ENCODE assay signal across 8 cellular contexts in the genomic region with DNA sequence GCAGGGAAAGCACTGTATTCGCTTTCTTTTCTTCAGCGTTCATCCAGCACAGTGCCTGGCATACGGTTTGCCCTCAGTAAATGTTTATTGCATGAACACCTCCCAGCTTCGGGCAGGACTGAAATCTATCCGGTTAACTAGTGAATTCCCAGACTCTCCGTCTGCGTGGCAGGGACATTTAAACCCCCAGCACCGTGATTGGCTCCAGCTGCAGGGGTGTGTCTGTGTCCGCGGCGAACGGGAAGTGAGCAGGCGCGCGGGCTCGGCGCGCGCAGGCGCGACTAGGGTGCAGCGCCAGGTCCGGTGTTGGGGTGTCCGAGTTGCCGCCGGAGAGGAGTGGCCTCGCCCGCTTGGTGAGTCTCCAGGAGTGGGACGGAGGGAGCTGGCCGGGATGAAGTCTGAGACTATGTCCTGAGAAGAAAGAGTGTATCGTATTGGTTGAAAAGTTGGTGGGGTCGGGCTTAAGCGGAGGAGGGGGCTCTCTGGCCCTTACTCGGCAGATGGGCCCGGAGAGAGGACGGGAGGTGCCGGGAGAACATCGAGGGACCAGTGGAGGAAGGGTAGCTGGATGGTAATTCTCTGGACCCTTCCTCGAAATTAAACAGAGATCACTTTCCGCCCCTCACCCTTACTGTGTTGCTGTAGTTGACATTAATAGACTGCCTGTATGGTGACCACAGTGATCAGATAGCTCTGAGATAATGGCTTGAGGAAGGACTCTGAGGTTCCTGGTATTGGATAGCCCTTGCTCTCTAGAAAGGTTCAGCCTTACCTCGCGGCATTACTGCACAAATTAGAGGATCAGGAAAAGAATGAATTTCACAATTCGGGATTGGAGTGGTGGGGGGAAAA. TPM values are rescaled to one million over a fixed set of nuclear protein-coding genes. Genes with fewer than 3 reads are reported as not detected.
A peak's percentile ranks its signal among the peaks of the same experiment; 100 is the strongest.
DNase-seq lines count a peak whose midpoint lies in the region; ATAC-seq and TF ChIP-seq lines count a peak whose summit lies in the region.

A gene (plus strand): TSS at position 274 of the 852 bp plus-strand sequence. CDS start 16,213 bp downstream, outside the sequence.

- H3K27ac ChIP-seq in VCaP: peak within 1 kb of the TSS; percentile 93
- no peak within 1 kb of the TSS for H3K27ac ChIP-seq in iPS-18a (ENCODE audit: low read length)

- peak; percentile 68 for ATAC-seq in GM18861 (IDR thresholded peaks at IDR 0.05; ENCODE audit: unreplicated experiment)
- peak; percentile 71 for ATAC-seq in HG03103 (IDR thresholded peaks at IDR 0.05; ENCODE audit: low read depth, unreplicated experiment)

- TF ChIP-seq CTCF in VCaP (conservative IDR thresholded peaks at IDR 0.05): no peak

- DNase-seq in A172 (ENCODE audit: low spot score) (peak; percentile 88), NCI-H2196 treated with DMSO at 0.1 percent for 48 hours (lab: John Stamatoyannopoulos, UW; ENCODE audit: unreplicated experiment) (peak; percentile 53), T47D (ENCODE audit: low read depth in 1 of 2, low spot score in 1 of 2) (peak; percentile 93 to 98)

- peak within 1 kb of the TSS; percentile 58 for H3K9ac ChIP-seq in iPS-18a (ENCODE audit: low read length)
- peak within 1 kb of the TSS; percentile 94 for H3K9ac ChIP-seq in skeletal muscle satellite cell (ENCODE audit: low read depth, low read length)

- no peaks in the 10 kb centered on the region for H3K9me3 ChIP-seq in iPS-18a (ENCODE audit: control insufficient read depth, low read depth, low read length)
- no peaks in the 10 kb centered on the region for H3K9me3 ChIP-seq in skeletal muscle satellite cell (replicated peaks; ENCODE audit: low read length)

- H3K27me3 ChIP-seq in iPS-18a (ENCODE audit: control insufficient read depth, insufficient read depth, low read length) (no peaks in the 10 kb centered on the region), skeletal muscle satellite cell (ENCODE audit: control insufficient read depth, insufficient read depth, low read length) (no peaks in the 10 kb centered on the region)

- in situ Hi-C loops in T47D (cut with HindIII; ENCODE audit: low pct_unique_long_range_greater_than_20kb, low sequenced_read_pairs): no loop called here

- H3K4me1 ChIP-seq in iPS-18a (ENCODE audit: control insufficient read depth, low read depth, low read length): peaks cover 9% of the 10 kb centered on the region
- peaks cover 47% of the 10 kb centered on the region for H3K4me1 ChIP-seq in skeletal muscle satellite cell (ENCODE audit: control insufficient read depth, insufficient read depth, low read length)

- H3K4me3 ChIP-seq in iPS-18a (ENCODE audit: low read length) (peak within 1 kb of the TSS; percentile 83), skeletal muscle satellite cell (ENCODE audit: low read length) (peak within 1 kb of the TSS; percentile 90)

- H3K36me3 ChIP-seq in iPS-18a (ENCODE audit: control insufficient read depth, low read depth, low read length): no peaks in the 10 kb centered on the region
- H3K36me3 ChIP-seq in skeletal muscle satellite cell (ENCODE audit: insufficient read depth, low read length): no peaks in the 10 kb centered on the region

- H3K4me2 ChIP-seq in skeletal muscle satellite cell (ENCODE audit: low read length): peak within 1 kb of the TSS; percentile 86

RNA-seq across cellular contexts. Expression of the gene that starts here (rescaled TPM):
- total RNA-seq in A172 (2014; rRNA removed; shearing (Covaris generic)): 64.1 and 77.1 TPM in 2 replicates
- 57.9 and 83.1 TPM in 2 replicates for total RNA-seq in skeletal muscle satellite cell (2012; rRNA removed)
